33 cellular contexts compared by ENCODE assay signal in the genomic region with DNA sequence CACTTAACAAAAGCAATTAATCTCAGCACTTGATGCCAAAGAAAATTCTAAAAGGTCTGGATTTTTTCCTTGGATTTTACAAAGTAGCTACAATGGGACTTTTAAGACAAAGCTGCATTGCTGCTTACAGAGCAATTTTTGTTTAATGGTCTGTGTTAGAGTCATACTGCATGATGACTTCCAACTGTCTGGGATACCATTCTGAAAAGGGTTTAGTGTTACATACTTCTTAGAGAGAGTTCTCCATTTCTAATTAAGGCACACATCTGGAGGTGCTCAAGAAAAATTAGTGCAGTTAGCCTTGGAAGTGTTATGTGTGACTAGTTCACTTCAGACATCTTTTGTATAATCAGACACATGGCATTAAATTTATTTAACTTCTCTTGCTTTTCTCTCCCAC. TPM values are rescaled to one million over a fixed set of nuclear protein-coding genes. Genes with fewer than 3 reads are reported as not detected.
A peak's percentile ranks its signal among the peaks of the same experiment; 100 is the strongest.
DNase-seq lines count a peak whose midpoint lies in the region; ATAC-seq and TF ChIP-seq lines count a peak whose summit lies in the region.
"Had no signal": no experiment of that assay in that cellular context is flagged by ENCODE, and none has a peak within 500 bp of the region (broad histone marks: within the 10 kb centered on the region; RNA-seq: fewer than 3 reads in every experiment).

No MANE protein-coding gene starts in this region.

- H2AFZ ChIP-seq in smooth muscle cell (ENCODE audit: low read depth), result no peak overlapping the region

- H3K4me3 ChIP-seq in AG10803 (ENCODE audit: low read length) (no peak overlapping the region), tibial artery (no peak overlapping the region), smooth muscle cell (no peak overlapping the region)
- H3K4me3 ChIP-seq in CD8-positive, alpha-beta memory T cell (ENCODE audit: low read length), result no peak overlapping the region
- H3K4me3 ChIP-seq: BLaER1, heart right ventricle, right lobe of liver, SJCRH30, thyroid gland, vagina had no signal

- H3K27ac ChIP-seq in CD8-positive, alpha-beta memory T cell (ENCODE audit: low read depth, low read length), result no peak overlapping the region
- H3K27ac ChIP-seq in tibial artery (no peak overlapping the region), smooth muscle cell (ENCODE audit: low read depth) (no peak overlapping the region)
- H3K27ac ChIP-seq: BLaER1, heart right ventricle, right lobe of liver, SJCRH30, thyroid gland, vagina, WERI-Rb-1 had no signal

- TF ChIP-seq CTCF in AG10803 (conservative IDR thresholded peaks at IDR 0.05; ENCODE audit: low read length) (no peak), tibial artery (IDR thresholded peaks at IDR 0.05) (no peak), smooth muscle cell (IDR thresholded peaks at IDR 0.05; ENCODE audit: borderline replicate concordance, insufficient read depth, poor library complexity, severe bottlenecking) (no peak)

- H4K20me1 ChIP-seq in smooth muscle cell (ENCODE audit: low read depth), result peaks cover 42% of the 10 kb centered on the region

- no peaks in the 10 kb centered on the region for H3K27me3 Mint-ChIP-seq in CD8-positive, alpha-beta memory T cell
- H3K27me3 Mint-ChIP-seq: effector memory CD8-positive, alpha-beta T cell had no signal

- H3K9ac ChIP-seq in smooth muscle cell (ENCODE audit: low read depth), result no peak overlapping the region
- H3K9ac ChIP-seq: BLaER1 had no signal

- POLR2A ChIA-PET in CD8-positive, alpha-beta memory T cell (lab: Charles Lee), result no interaction called here

- peak; percentile 12 for DNase-seq in AG10803 (ENCODE audit: low read depth)
- DNase-seq in CD8-positive, alpha-beta memory T cell, result no peak
- DNase-seq in NCI-H524 (lab: John Stamatoyannopoulos, UW), result peak; percentile 62 to 82
- DNase-seq in fibroblast of peridontal ligament (ENCODE audit: extremely low read depth), result peak; percentile 13
- DNase-seq in tibial artery, result no peak
- DNase-seq in smooth muscle cell (lab: John Stamatoyannopoulos, UW; ENCODE audit: unreplicated experiment), result no peak
- no peak for DNase-seq in nucleus accumbens (lab: John Stamatoyannopoulos, UW)
- DNase-seq: ACHN; activated CD4-positive, alpha-beta T cell treated with anti-CD3 and anti-CD28 coated beads for 4 hours; activated CD8-positive, alpha-beta memory T cell treated with anti-CD3 and anti-CD28 coated beads for 24 hours; Calu3; caudate nucleus; cortex of kidney; DND-41; effector memory CD8-positive, alpha-beta T cell; GF-D8; GOT3; heart right ventricle; kidney; NCI-H1105 treated with DMSO at 0.1 percent for 48 hours; NCI-H187 treated with DMSO at 0.1 percent for 48 hours; NCI-H2227 treated with DMSO at 0.1 percent for 48 hours; NCI-H774; posterior cingulate gyrus; right lobe of liver; SJCRH30; stimulated activated CD4-positive, alpha-beta T cell treated with anti-CD3 and anti-CD28 coated beads, Interleukin-12 subunit alpha, Interleukin-12 subunit beta, amount 100 ng/mL, for 4 hours; stimulated activated CD4-positive, alpha-beta T cell treated with anti-CD3 and anti-CD28 coated beads, Interleukin-2, amount 100 ng/mL, for 48 hours; thyroid gland; WERI-Rb-1 had no signal

- H3K4me3 Mint-ChIP-seq in CD8-positive, alpha-beta memory T cell, result no peak overlapping the region

- no peak for ATAC-seq in HG03139 (IDR thresholded peaks at IDR 0.05; ENCODE audit: unreplicated experiment)
- ATAC-seq: effector memory CD8-positive, alpha-beta T cell; heart right ventricle; right lobe of liver had no signal

- no peaks in the 10 kb centered on the region for H3K79me2 ChIP-seq in smooth muscle cell (ENCODE audit: low read depth)

- no peaks in the 10 kb centered on the region for H3K9me3 Mint-ChIP-seq in CD8-positive, alpha-beta memory T cell
- H3K9me3 Mint-ChIP-seq: effector memory CD8-positive, alpha-beta T cell had no signal

- H3K4me1 ChIP-seq in CD8-positive, alpha-beta memory T cell (ENCODE audit: insufficient read depth, low read length), result no peaks in the 10 kb centered on the region
- H3K4me1 ChIP-seq in tibial artery (no peaks in the 10 kb centered on the region), smooth muscle cell (ENCODE audit: low read depth) (no peaks in the 10 kb centered on the region)
- H3K4me1 ChIP-seq: BLaER1, SJCRH30, thyroid gland, vagina had no signal

- peaks cover 18 to 84% (median 32%) of the 10 kb centered on the region in 3 donors for H3K36me3 Mint-ChIP-seq in CD8-positive, alpha-beta memory T cell

- peaks cover 12% of the 10 kb centered on the region for H3K36me3 ChIP-seq in CD8-positive, alpha-beta memory T cell (ENCODE audit: insufficient read depth, low read length)
- H3K36me3 ChIP-seq in tibial artery (peaks cover 60 to 75% (median 65%) of the 10 kb centered on the region in 3 donors), smooth muscle cell (ENCODE audit: low read depth) (peaks cover 27% of the 10 kb centered on the region)
- H3K36me3 ChIP-seq: WERI-Rb-1 had no signal

- peaks cover 32 to 61% (median 55%) of the 10 kb centered on the region in 3 donors for H3K4me1 Mint-ChIP-seq in CD8-positive, alpha-beta memory T cell

- H3K27ac Mint-ChIP-seq in CD8-positive, alpha-beta memory T cell, result peak overlapping the region in 6 of 8 donors; percentile 3 to 59 (median 28)

- no peaks in the 10 kb centered on the region for H3K9me3 ChIP-seq in CD8-positive, alpha-beta memory T cell (ENCODE audit: low read length)
- H3K9me3 ChIP-seq in tibial artery (no peaks in the 10 kb centered on the region), smooth muscle cell (replicated peaks; ENCODE audit: low read depth) (no peaks in the 10 kb centered on the region)
- H3K9me3 ChIP-seq: BLaER1, heart right ventricle, right lobe of liver, SJCRH30, thyroid gland, vagina had no signal

- CTCF ChIA-PET in CD8-positive, alpha-beta memory T cell (lab: Charles Lee), result no interaction called here

- H3K27me3 ChIP-seq in CD8-positive, alpha-beta memory T cell (ENCODE audit: insufficient read depth, low read length, poor library complexity, severe bottlenecking), result no peaks in the 10 kb centered on the region
- H3K27me3 ChIP-seq in tibial artery (no peaks in the 10 kb centered on the region), smooth muscle cell (ENCODE audit: low read depth) (no peaks in the 10 kb centered on the region)
- H3K27me3 ChIP-seq: BLaER1, heart right ventricle, right lobe of liver, SJCRH30, thyroid gland, vagina had no signal

- H3F3A ChIP-seq in smooth muscle cell (ENCODE audit: low read depth), result peaks cover 8% of the 10 kb centered on the region

- intact Hi-C loops in tibial artery (cut with DNase I; ENCODE audit: low total_unique reads), result no loop called here

- no peak overlapping the region for H3K4me2 ChIP-seq in smooth muscle cell
- H3K4me2 ChIP-seq: BLaER1 had no signal

RNA-seq across cellular contexts. Expression of a gene that starts 35.0 kb away (rescaled TPM):
- total RNA-seq in CD8-positive, alpha-beta memory T cell, result 10 to 100 TPM; 15.4 to 15.6 TPM
- polyA plus RNA-seq in CD8-positive, alpha-beta memory T cell, result 16.8 TPM
- total RNA-seq in smooth muscle cell, result 33.3 and 37.7 TPM in 2 replicates
- 11.6 and 12.3 TPM in 2 replicates for polyA plus RNA-seq in smooth muscle cell

Comparison
In these comparisons a context has a peak if more than half of its experiments do, and no peak if none do; other contexts are left out.
1. DNase-seq: peak in AG10803 (single experiment), NCI-H524 (2 of 2) and fibroblast of peridontal ligament (single experiment); none in CD8-positive, alpha-beta memory T cell (0 of 5), tibial artery (0 of 2), smooth muscle cell (single experiment) and nucleus accumbens (0 of 56).